Comparison of ENCODE assay signal across 15 cellular contexts in genomic region chr9:111915425-111915758, GRCh38. TPM values are rescaled to one million over a fixed set of nuclear protein-coding genes. Genes with fewer than 3 reads are reported as not detected.
DNase-seq lines count a peak whose midpoint lies in the region; ATAC-seq, FAIRE-seq and TF ChIP-seq lines count a peak whose summit lies in the region.
"Had no signal": no experiment of that assay in that cellular context is flagged by ENCODE, and none has a peak within 500 bp of the region (broad histone marks: within the 10 kb centered on the region; RNA-seq: fewer than 3 reads in every experiment).

No MANE protein-coding gene starts in this region.

- no peak for TF ChIP-seq CTCF in activated B cell treated with CpG ODN at 0.5 μM for 24 hours (IDR thresholded peaks at IDR 0.05)

- peak overlapping the region in 5 of 7 donors; percentile 11 to 88 (median 70) for H3K27ac Mint-ChIP-seq in CD4-positive, alpha-beta memory T cell
- H3K27ac Mint-ChIP-seq in activated B cell treated with CpG ODN at 0.5 μM for 24 hours = peak overlapping the region; percentile 79

- intact Hi-C loops in CD4-positive, alpha-beta memory T cell (cut with micrococcal nuclease) = loop anchor here (1.0 kb wide), 2 partner anchors 11 to 17 kb away; no protein-coding TSS in a partner anchor
- intact Hi-C loops in activated B cell treated with CpG ODN at 0.5 μM for 24 hours (cut with micrococcal nuclease) = no loop called here

- no peak overlapping the region for H3K27ac ChIP-seq in CD4-positive, alpha-beta memory T cell (ENCODE audit: low read depth, low read length)
- peak overlapping the region; percentile 43 for H3K27ac ChIP-seq in mesenchymal stem cell (ENCODE audit: low read length, poor library complexity, severe bottlenecking)
- H3K27ac ChIP-seq: BLaER1 treated with 17β-estradiol and CSF1 and Interleukin-3, amounts not matched to agents 10 nM and 100 nM had no signal

- H3K9me3 Mint-ChIP-seq in CD4-positive, alpha-beta memory T cell = no peaks in the 10 kb centered on the region
- H3K9me3 Mint-ChIP-seq in activated B cell treated with CpG ODN at 0.5 μM for 24 hours = no peaks in the 10 kb centered on the region
- H3K9me3 Mint-ChIP-seq: naive B cell had no signal

- H2BK120ac ChIP-seq in mesenchymal stem cell (ENCODE audit: low read depth, low read length) = no peak overlapping the region

- H3K4me3 Mint-ChIP-seq in CD4-positive, alpha-beta memory T cell = peak overlapping the region; percentile 1 to 80 (median 74)
- H3K4me3 Mint-ChIP-seq in activated B cell treated with CpG ODN at 0.5 μM for 24 hours = peak overlapping the region; percentile 72

- H3K14ac ChIP-seq in mesenchymal stem cell (ENCODE audit: low read length in 2 of 2) = no peak overlapping the region

- DNase-seq in CD4-positive, alpha-beta memory T cell = no peak
- DNase-seq in GM19239 (ENCODE audit: insufficient read length, low spot score) (no peak), activated B cell treated with CpG ODN at 0.5 μM for 24 hours (no peak), mesenchymal stem cell (peak; percentile 33), NOMO-1 treated with DMSO at 0.1 percent for 48 hours (lab: John Stamatoyannopoulos, UW; ENCODE audit: unreplicated experiment) (no peak), NCI-H1092 treated with DMSO at 0.1 percent for 48 hours (lab: John Stamatoyannopoulos, UW) (no peak), GOT3 (lab: John Stamatoyannopoulos, UW) (no peak)
- DNase-seq: activated CD4-positive, CD25-positive, alpha-beta regulatory T cell treated with anti-CD3 and anti-CD28 coated beads, Interleukin-2, amount 50 U/mL, for 72 hours; activated gamma-delta T cell; cerebellar nuclear complex; MM.1S; naive B cell had no signal

- H3K18ac ChIP-seq in mesenchymal stem cell (ENCODE audit: low read depth in 1 of 2, low read length in 2 of 2) = no peak overlapping the region

- H3K9ac ChIP-seq in mesenchymal stem cell (ENCODE audit: low read length) = peak overlapping the region; percentile 1
- H3K9ac ChIP-seq: BLaER1 treated with 17β-estradiol and CSF1 and Interleukin-3, amounts not matched to agents 10 nM and 100 nM had no signal

- no peaks in the 10 kb centered on the region for H3K27me3 Mint-ChIP-seq in CD4-positive, alpha-beta memory T cell
- H3K27me3 Mint-ChIP-seq in activated B cell treated with CpG ODN at 0.5 μM for 24 hours = no peaks in the 10 kb centered on the region
- H3K27me3 Mint-ChIP-seq: naive B cell had no signal

- CTCF ChIA-PET in CD4-positive, alpha-beta memory T cell (lab: Charles Lee; ENCODE audit: partially characterized antibody) = interaction anchor here (1.0 to 2.3 kb wide), 9 partner anchors 8 to 160 kb away, joined by 3 to 12 read pairs (median 6); partner anchors contain the start of gene UGCG
- CTCF ChIA-PET in activated B cell treated with CpG ODN at 0.5 μM for 24 hours (lab: Charles Lee) = interaction anchor here (1.0 to 1.3 kb wide), 3 partner anchors 18 to 160 kb away, joined by 3 to 4 read pairs (median 3); partner anchors contain the start of gene UGCG

- H2BK5ac ChIP-seq in mesenchymal stem cell (ENCODE audit: low read depth, low read length, poor library complexity, severe bottlenecking) = no peak overlapping the region

- H3K4ac ChIP-seq in mesenchymal stem cell (ENCODE audit: low read depth in 1 of 2, low read length in 2 of 2) = no peak overlapping the region

- 92% methylated on average over 2 of the region's 3 CpGs for WGBS in mesenchymal stem cell

- H3K36me3 ChIP-seq in CD4-positive, alpha-beta memory T cell (ENCODE audit: insufficient read depth, low read length) = peaks cover 5% of the 10 kb centered on the region
- peaks cover 19 to 41% of the 10 kb centered on the region in 2 experiments for H3K36me3 ChIP-seq in mesenchymal stem cell (ENCODE audit: control insufficient read depth in 1 of 2, insufficient read depth in 2 of 2, low read depth in 1 of 2, low read length in 2 of 2)

- no peak overlapping the region for H2AFZ ChIP-seq in mesenchymal stem cell (ENCODE audit: low read depth, low read length)

- no peaks in the 10 kb centered on the region for H3K27me3 ChIP-seq in CD4-positive, alpha-beta memory T cell (ENCODE audit: insufficient read depth, low read length)
- no peaks in the 10 kb centered on the region for H3K27me3 ChIP-seq in mesenchymal stem cell (ENCODE audit: control insufficient read depth in 1 of 2, insufficient read depth in 1 of 2, low read length in 2 of 2)
- H3K27me3 ChIP-seq: BLaER1 treated with 17β-estradiol and CSF1 and Interleukin-3, amounts not matched to agents 10 nM and 100 nM had no signal

- no peak overlapping the region for H2BK12ac ChIP-seq in mesenchymal stem cell (ENCODE audit: low read length in 2 of 2)

- no peaks in the 10 kb centered on the region for H3K79me1 ChIP-seq in mesenchymal stem cell (replicated peaks; ENCODE audit: low read length, poor library complexity, severe bottlenecking)

- peak; percentile 83 for FAIRE-seq in GM19239 (lab: Jason Lieb, UNC)
- FAIRE-seq: H1 had no signal

- peaks cover 48 to 80% (median 62%) of the 10 kb centered on the region in 4 donors for H3K4me1 Mint-ChIP-seq in CD4-positive, alpha-beta memory T cell
- H3K4me1 Mint-ChIP-seq in activated B cell treated with CpG ODN at 0.5 μM for 24 hours = peaks cover 83% of the 10 kb centered on the region

- no peak overlapping the region for H2AK5ac ChIP-seq in mesenchymal stem cell (ENCODE audit: low read length, severe bottlenecking)

- H3K23ac ChIP-seq in mesenchymal stem cell (ENCODE audit: low read length in 2 of 2) = no peak overlapping the region

- H4K91ac ChIP-seq in mesenchymal stem cell (ENCODE audit: low read length) = no peak overlapping the region

- H3K36me3 Mint-ChIP-seq in CD4-positive, alpha-beta memory T cell = peaks cover 15 to 38% of the 10 kb centered on the region in 2 donors
- H3K36me3 Mint-ChIP-seq in activated B cell treated with CpG ODN at 0.5 μM for 24 hours (ENCODE audit: low read depth) = peaks cover 69% of the 10 kb centered on the region

- H4K8ac ChIP-seq in mesenchymal stem cell (ENCODE audit: low read length) = no peak overlapping the region

- no peak overlapping the region for H2BK15ac ChIP-seq in mesenchymal stem cell (ENCODE audit: low read depth, poor library complexity, severe bottlenecking)

- POLR2A ChIA-PET in CD4-positive, alpha-beta memory T cell (lab: Charles Lee; ENCODE audit: partially characterized antibody) = interaction anchor here (1.5 to 3.9 kb wide), 4 partner anchors 11 to 23 kb away, joined by 3 to 34 read pairs (median 12); partner anchors contain the start of gene UGCG
- POLR2A ChIA-PET in activated B cell treated with CpG ODN at 0.5 μM for 24 hours (lab: Charles Lee) = interaction anchor here (1.2 to 4.5 kb wide), 5 partner anchors 11 to 137 kb away, joined by 3 to 26 read pairs (median 10); partner anchors contain the start of gene UGCG

- ATAC-seq in activated B cell treated with CpG ODN at 0.5 μM for 24 hours (ENCODE audit: low read depth) = no peak
- ATAC-seq in GM18907 (IDR thresholded peaks at IDR 0.05; ENCODE audit: unreplicated experiment) = no peak

- no peaks in the 10 kb centered on the region for H3K9me3 ChIP-seq in CD4-positive, alpha-beta memory T cell (ENCODE audit: control insufficient read depth in 1 of 2, low read length in 2 of 2)
- H3K9me3 ChIP-seq in mesenchymal stem cell (ENCODE audit: control insufficient read depth, low read length) = no peaks in the 10 kb centered on the region

- H3K4me1 ChIP-seq in CD4-positive, alpha-beta memory T cell (ENCODE audit: insufficient read depth, low read length) = peaks cover 61% of the 10 kb centered on the region
- peaks cover 12% of the 10 kb centered on the region for H3K4me1 ChIP-seq in mesenchymal stem cell (ENCODE audit: control insufficient read depth, insufficient read depth, low read depth, low read length)

- H3K4me3 ChIP-seq in CD4-positive, alpha-beta memory T cell (ENCODE audit: low read length in 2 of 2) = no peak overlapping the region
- H3K4me3 ChIP-seq in mesenchymal stem cell (ENCODE audit: insufficient read depth in 1 of 2, low read depth in 1 of 2, low read length in 2 of 2) = peak overlapping the region in 1 of 2 experiments; percentile 11
- H3K4me3 ChIP-seq: BLaER1 treated with 17β-estradiol and CSF1 and Interleukin-3, amounts not matched to agents 10 nM and 100 nM had no signal

- peak overlapping the region; percentile 21 for H3K4me2 ChIP-seq in mesenchymal stem cell (ENCODE audit: low read length, poor library complexity, severe bottlenecking)
- H3K4me2 ChIP-seq: BLaER1 treated with 17β-estradiol and CSF1 and Interleukin-3, amounts not matched to agents 10 nM and 100 nM had no signal

RNA-seq across cellular contexts. Expression of gene UGCG, which starts 18.8 kb away (rescaled TPM):
- 10 to 100 TPM; 26.3 to 29.7 TPM for total RNA-seq in CD4-positive, alpha-beta memory T cell
- polyA plus RNA-seq in CD4-positive, alpha-beta memory T cell = 10 to 100 TPM; 13.0 to 14.7 TPM
- total RNA-seq in activated B cell treated with CpG ODN at 0.5 μM for 24 hours = 103 and 111 TPM in 2 replicates
- 44.2 TPM for polyA plus RNA-seq in mesenchymal stem cell (2013, experiment 1 of 2)
- 45.8 TPM for polyA plus RNA-seq in mesenchymal stem cell (2013, experiment 2 of 2)
